In genomic region chr7:832292-832967, GRCh38 we compare ENCODE assay signal across 1 cellular context.
TF ChIP-seq lines count a peak whose summit lies in the region.

TSS of gene SUN1 (plus strand) at chr7:832476. CDS start at chr7:832525, 49 bp downstream.

TF ChIP-seq in H1, 55 proteins besides CTCF, POLR2A, EP300 and RAD21 (continued from another document):
- TF ChIP-seq USF2 (IDR thresholded peaks at IDR 0.05; ENCODE audit: low read length), result no peak
- no peak for TF ChIP-seq SRF (IDR thresholded peaks at IDR 0.05; ENCODE audit: low read depth, low read length)
- no peak for TF ChIP-seq KDM1A (IDR thresholded peaks at IDR 0.05; ENCODE audit: borderline replicate concordance, low read length)
- no peak for TF ChIP-seq SP4 (IDR thresholded peaks at IDR 0.05; ENCODE audit: low read length)
- TF ChIP-seq ATF3 (IDR thresholded peaks at IDR 0.05; ENCODE audit: insufficient read depth, low read depth, low read length), result no peak
- no peak for TF ChIP-seq SIN3A (conservative IDR thresholded peaks at IDR 0.05 in 1 of 2, IDR thresholded peaks at IDR 0.05 in 1 of 2; ENCODE audit: low read depth in 1 of 2, low read length in 2 of 2)
- no peak for TF ChIP-seq ZNF274 (IDR thresholded peaks at IDR 0.05; ENCODE audit: borderline replicate concordance, extremely low read depth, low read length)
- peak; percentile 74; the same call in 1 of the 2 replicates for TF ChIP-seq E2F6 (IDR thresholded peaks at IDR 0.05)
